29 cellular contexts compared by ENCODE assay signal in genomic region chr12:62868820-62869219, GRCh38.
"Had no signal": no experiment of that assay in that cellular context is flagged by ENCODE, and none has a peak within 500 bp of the region (broad histone marks: within the 10 kb centered on the region; RNA-seq: fewer than 3 reads in every experiment).

No MANE protein-coding gene starts in this region.

- H3K27me3 ChIP-seq: ascending aorta had no signal

- H3K36me3 ChIP-seq: ascending aorta, cardiac muscle cell had no signal

- DNase-seq: activated B cell treated with CpG ODN at 0.5 μM for 24 hours; activated CD4-positive, alpha-beta memory T cell treated with anti-CD3 and anti-CD28 coated beads for 36 hours; activated CD4-positive, alpha-beta T cell treated with anti-CD3 and anti-CD28 coated beads for 4 hours; activated CD4-positive, alpha-beta T cell treated with anti-CD3 and anti-CD28 coated beads, Interleukin-2, amount 10 ng/mL, durations not matched to agents 24 days and 14 days; activated CD4-positive, alpha-beta T cell treated with anti-CD3 and anti-CD28 coated beads, Interleukin-2, amount 50 U/mL, for 1 hour; activated CD4-positive, alpha-beta T cell treated with anti-CD3 and anti-CD28 coated beads, Interleukin-2, amount 50 U/mL, for 4 hours; activated CD4-positive, CD25-positive, alpha-beta regulatory T cell treated with anti-CD3 and anti-CD28 coated beads, Interleukin-2, amount 50 U/mL, for 72 hours; activated CD8-positive, alpha-beta memory T cell treated with anti-CD3 and anti-CD28 coated beads, Interleukin-2, amount 50 U/mL, for 4 hours; activated CD8-positive, alpha-beta T cell treated with anti-CD3 and anti-CD28 coated beads for 36 hours; activated effector memory CD4-positive, alpha-beta T cell treated with Interleukin-2 at 50 U/mL for 16 hours; activated gamma-delta T cell; activated naive CD4-positive, alpha-beta T cell treated with anti-CD3 and anti-CD28 coated beads, Interleukin-2, amount 10 ng/mL, durations not matched to agents 7 days and 5 days; activated naive CD4-positive, alpha-beta T cell treated with Interleukin-2 at 50 U/mL for 16 hours; activated naive CD8-positive, alpha-beta T cell treated with anti-CD3 and anti-CD28 coated beads, Interleukin-2, amount 10 ng/mL, durations not matched to agents 7 days and 5 days; activated naive CD8-positive, alpha-beta T cell treated with anti-CD3 and anti-CD28 coated beads, Interleukin-2, amount 50 U/mL, for 24 hours; activated T-cell treated with anti-CD3 and anti-CD28 coated beads, Interleukin-2, amount 50 U/mL, for 24 hours; activated T-cell treated with anti-CD3 and anti-CD28 coated beads, Interleukin-2, amount 50 U/mL, for 48 hours; amygdala; anterior cingulate cortex; caudate nucleus; cerebellar nuclear complex; T-helper 1 cell; T-helper 2 cell; T-helper 9 cell had no signal

- FAIRE-seq: bronchial epithelial cell, TTC549 had no signal

- H3K27ac ChIP-seq: ascending aorta, cardiac muscle cell, VCaP had no signal

- ATAC-seq: activated CD8-positive, alpha-beta T cell treated with anti-CD3 and anti-CD28 coated beads for 36 hours; activated naive CD8-positive, alpha-beta T cell treated with anti-CD3 and anti-CD28 coated beads, Interleukin-2, amount 50 U/mL, for 24 hours had no signal

- H3K4me3 ChIP-seq: ascending aorta, cardiac muscle cell had no signal

- H3K9me3 ChIP-seq: ascending aorta had no signal
